Comparison of ENCODE assay signal across 1 cellular context in the genomic region with DNA sequence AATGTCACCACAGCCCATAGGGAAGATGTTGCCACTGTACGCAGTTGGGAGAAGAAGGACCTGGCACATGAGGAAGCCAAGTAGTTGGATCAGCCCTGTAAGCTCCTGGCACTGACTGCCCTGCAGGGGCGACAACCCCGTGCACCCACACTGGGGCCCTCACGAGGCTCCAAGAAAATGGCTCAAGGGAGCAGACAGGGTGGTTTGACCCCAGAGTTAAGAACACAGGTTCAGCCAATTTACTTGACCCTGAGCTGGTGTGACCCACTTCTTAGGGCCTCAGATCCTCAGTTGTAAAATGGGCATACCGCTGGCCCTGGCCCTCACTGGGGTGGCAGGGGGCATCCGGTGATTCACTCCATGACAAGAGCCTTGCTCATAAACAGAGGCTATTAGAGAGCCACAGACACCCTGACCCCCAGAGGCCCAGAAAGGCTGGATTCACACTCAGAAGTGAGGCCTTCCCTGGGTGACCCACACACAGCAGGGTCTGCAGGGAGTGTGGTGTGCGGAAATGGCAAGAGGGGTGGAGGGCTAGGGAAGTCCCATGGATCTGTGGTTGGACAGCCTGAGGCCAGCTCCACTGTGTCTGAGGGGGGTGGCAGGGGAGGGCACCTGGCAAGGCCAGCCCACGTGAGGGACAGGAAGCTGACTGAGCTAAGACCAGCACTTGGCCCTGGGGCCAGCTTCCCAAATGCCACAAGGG.
TF ChIP-seq lines count a peak whose summit lies in the region.

No MANE protein-coding gene starts in this region.

TF ChIP-seq in WTC11, 78 proteins besides CTCF, POLR2A, EP300 and RAD21 (continued from another document):
- TF ChIP-seq, protein P1, sequence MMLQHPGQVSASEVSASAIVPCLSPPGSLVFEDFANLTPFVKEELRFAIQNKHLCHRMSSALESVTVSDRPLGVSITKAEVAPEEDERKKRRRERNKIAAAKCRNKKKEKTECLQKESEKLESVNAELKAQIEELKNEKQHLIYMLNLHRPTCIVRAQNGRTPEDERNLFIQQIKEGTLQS (CRISPR knock-in tag; conservative IDR thresholded peaks at IDR 0.05): no peak
